10 cellular contexts compared by ENCODE assay signal in genomic region chr3:197802505-197803459, GRCh38. TPM values are rescaled to one million over a fixed set of nuclear protein-coding genes. Genes with fewer than 3 reads are reported as not detected.
A peak's percentile ranks its signal among the peaks of the same experiment; 100 is the strongest.
DNase-seq lines count a peak whose midpoint lies in the region; ATAC-seq and TF ChIP-seq lines count a peak whose summit lies in the region.
"Had no signal": no experiment of that assay in that cellular context is flagged by ENCODE, and none has a peak within 500 bp of the region (broad histone marks: within the 10 kb centered on the region; RNA-seq: fewer than 3 reads in every experiment).

No MANE protein-coding gene starts in this region.

- no peaks in the 10 kb centered on the region for H3K27me3 Mint-ChIP-seq in activated naive CD4-positive, alpha-beta T cell treated with anti-CD3 and anti-CD28 coated beads, Interleukin-2, amount 10 ng/mL, durations not matched to agents 7 days and 5 days

- H3K4me3 Mint-ChIP-seq in activated naive CD4-positive, alpha-beta T cell treated with anti-CD3 and anti-CD28 coated beads, Interleukin-2, amount 10 ng/mL, durations not matched to agents 7 days and 5 days: no peak overlapping the region

- no peak overlapping the region for H3K27ac ChIP-seq in RWPE2 (ENCODE audit: poor library complexity, severe bottlenecking)
- peak overlapping the region; percentile 57 for H3K27ac ChIP-seq in vagina
- H3K27ac ChIP-seq in colonic mucosa: no peak overlapping the region
- H3K27ac ChIP-seq: uterus had no signal

- H3K4me1 Mint-ChIP-seq in activated naive CD4-positive, alpha-beta T cell treated with anti-CD3 and anti-CD28 coated beads, Interleukin-2, amount 10 ng/mL, durations not matched to agents 7 days and 5 days: peaks cover 39% of the 10 kb centered on the region

- ATAC-seq in RWPE2 (ENCODE audit: low read depth): no peak

- H3K27me3 ChIP-seq in RWPE2 (ENCODE audit: insufficient read depth, poor library complexity, severe bottlenecking) (no peaks in the 10 kb centered on the region), vagina (no peaks in the 10 kb centered on the region), colonic mucosa (no peaks in the 10 kb centered on the region)
- H3K27me3 ChIP-seq: esophagus squamous epithelium, uterus had no signal

- no peak for TF ChIP-seq POLR2A in vagina (IDR thresholded peaks at IDR 0.05)

- no peak overlapping the region for H3K4me3 ChIP-seq in RWPE2 (ENCODE audit: severe bottlenecking)
- H3K4me3 ChIP-seq in fibroblast of villous mesenchyme (ENCODE audit: low read depth, low read length): no peak overlapping the region
- no peak overlapping the region for H3K4me3 ChIP-seq in vagina
- no peak overlapping the region for H3K4me3 ChIP-seq in colonic mucosa
- H3K4me3 ChIP-seq: esophagus squamous epithelium, uterus had no signal

- peak overlapping the region; percentile 78 for H3K27ac Mint-ChIP-seq in activated naive CD4-positive, alpha-beta T cell treated with anti-CD3 and anti-CD28 coated beads, Interleukin-2, amount 10 ng/mL, durations not matched to agents 7 days and 5 days

- no peaks in the 10 kb centered on the region for H3K9me3 Mint-ChIP-seq in activated naive CD4-positive, alpha-beta T cell treated with anti-CD3 and anti-CD28 coated beads, Interleukin-2, amount 10 ng/mL, durations not matched to agents 7 days and 5 days

- CTCF ChIA-PET in activated naive CD4-positive, alpha-beta T cell treated with anti-CD3 and anti-CD28 coated beads, Interleukin-2, amount 10 ng/mL, durations not matched to agents 7 days and 5 days (lab: Charles Lee): interaction anchor here (0.6 to 2.5 kb wide), 7 partner anchors 10 to 743 kb away, joined by 3 to 9 read pairs (median 4); partner anchors contain the start of gene LRCH3

- intact Hi-C loops in vagina (cut with DNase I): no loop called here
- intact Hi-C loops in colonic mucosa (cut with DNase I): no loop called here

- H3K9me3 ChIP-seq in RWPE2 (ENCODE audit: severe bottlenecking) (peaks cover 3% of the 10 kb centered on the region), vagina (no peaks in the 10 kb centered on the region), colonic mucosa (no peaks in the 10 kb centered on the region)
- H3K9me3 ChIP-seq: esophagus squamous epithelium, uterus had no signal

- H3K4me1 ChIP-seq in RWPE2 (ENCODE audit: insufficient read depth, poor library complexity, severe bottlenecking): no peaks in the 10 kb centered on the region
- peaks cover 41% of the 10 kb centered on the region for H3K4me1 ChIP-seq in vagina
- no peaks in the 10 kb centered on the region for H3K4me1 ChIP-seq in colonic mucosa
- H3K4me1 ChIP-seq: uterus had no signal

- H3K36me3 Mint-ChIP-seq in activated naive CD4-positive, alpha-beta T cell treated with anti-CD3 and anti-CD28 coated beads, Interleukin-2, amount 10 ng/mL, durations not matched to agents 7 days and 5 days: peaks cover 13% of the 10 kb centered on the region

- DNase-seq in activated naive CD4-positive, alpha-beta T cell treated with anti-CD3 and anti-CD28 coated beads, Interleukin-2, amount 10 ng/mL, durations not matched to agents 7 days and 5 days: no peak
- DNase-seq in activated naive CD4-positive, alpha-beta T cell (lab: John Stamatoyannopoulos, UW): no peak
- DNase-seq in RWPE2 (ENCODE audit: low spot score) (no peak), fibroblast of villous mesenchyme (ENCODE audit: low read depth) (no peak), vagina (ENCODE audit: extremely low spot score in 2 of 2) (no peak), NCI-H1105 (lab: John Stamatoyannopoulos, UW) (no peak), colonic mucosa (no peak), iPS-NIHi11 (ENCODE audit: low spot score) (no peak)
- DNase-seq: esophagus squamous epithelium, uterus had no signal

- TF ChIP-seq CTCF in RWPE2 (IDR thresholded peaks at IDR 0.05; ENCODE audit: poor library complexity, severe bottlenecking) (peak; percentile 61), fibroblast of villous mesenchyme (IDR thresholded peaks at IDR 0.05; ENCODE audit: insufficient read depth, low read depth, low read length) (peak; percentile 10), vagina (IDR thresholded peaks at IDR 0.05) (no peak), colonic mucosa (IDR thresholded peaks at IDR 0.05) (no peak)

- H3K36me3 ChIP-seq in RWPE2 (ENCODE audit: low read depth): no peaks in the 10 kb centered on the region
- H3K36me3 ChIP-seq in vagina: no peaks in the 10 kb centered on the region
- H3K36me3 ChIP-seq in colonic mucosa: no peaks in the 10 kb centered on the region
- H3K36me3 ChIP-seq: esophagus squamous epithelium, uterus had no signal

- H3K9ac ChIP-seq in colonic mucosa (ENCODE audit: low read depth in 2 of 2, low read length in 2 of 2): no peak overlapping the region

RNA-seq across cellular contexts. Expression of gene LRCH3, which starts 11.7 kb away (rescaled TPM):
- 96.3 and 149 TPM in 2 replicates for total RNA-seq in fibroblast of villous mesenchyme
- 99.0 TPM for total RNA-seq in vagina
- total RNA-seq in colonic mucosa: 10 to 100 TPM; 33.5 to 34.9 TPM

RNA-seq across cellular contexts. Expression of gene FYTTD1, which starts 53.1 kb away (rescaled TPM):
- 43.5 and 58.3 TPM in 2 replicates for total RNA-seq in fibroblast of villous mesenchyme
- 44.0 TPM for total RNA-seq in vagina
- 10 to 100 TPM; 27.1 to 37.7 TPM for total RNA-seq in colonic mucosa

Comparison
In these comparisons a context has a peak if more than half of its experiments do, and no peak if none do; other contexts are left out.
1. CTCF ChIP-seq: peak in RWPE2 (single experiment) and fibroblast of villous mesenchyme (single experiment); none in vagina (0 of 3) and colonic mucosa (single experiment).